In the genomic region with DNA sequence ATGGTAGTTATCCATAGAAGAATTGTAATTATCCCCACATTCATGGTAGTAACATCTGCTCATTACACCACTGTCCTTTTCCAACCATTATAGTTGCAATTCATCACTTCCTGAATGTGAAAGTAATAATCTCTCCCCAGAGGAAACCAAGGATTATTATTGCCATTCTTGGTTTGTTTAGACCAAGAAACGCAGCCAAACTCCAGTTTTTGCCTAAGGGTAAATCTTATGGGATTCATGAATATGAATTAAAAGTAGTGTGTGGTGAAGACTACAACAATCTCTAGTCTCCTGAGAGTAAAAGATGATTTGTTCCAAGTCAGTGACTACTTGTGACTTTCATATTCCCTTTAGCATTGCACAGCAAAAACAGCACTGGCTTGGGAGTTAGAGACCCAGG, we compare ENCODE assay signal across 28 cellular contexts. TPM values are rescaled to one million over a fixed set of nuclear protein-coding genes. Genes with fewer than 3 reads are reported as not detected.
A peak's percentile ranks its signal among the peaks of the same experiment; 100 is the strongest.
DNase-seq lines count a peak whose midpoint lies in the region; ATAC-seq and TF ChIP-seq lines count a peak whose summit lies in the region.
"Had no signal": no experiment of that assay in that cellular context is flagged by ENCODE, and none has a peak within 500 bp of the region (broad histone marks: within the 10 kb centered on the region; RNA-seq: fewer than 3 reads in every experiment).

No MANE protein-coding gene starts in this region.

- H4K20me1 ChIP-seq in Loucy (ENCODE audit: insufficient read depth, low read length, poor library complexity, severe bottlenecking): no peaks in the 10 kb centered on the region

- no peaks in the 10 kb centered on the region for H3K9me2 ChIP-seq in Loucy (replicated peaks; ENCODE audit: low read depth, low read length)

- ATAC-seq in psoas muscle (peak in 1 of 4 donors; percentile 32), HG02884 (IDR thresholded peaks at IDR 0.05; ENCODE audit: unreplicated experiment) (no peak), HG03439 (IDR thresholded peaks at IDR 0.05; ENCODE audit: unreplicated experiment) (no peak)
- ATAC-seq in naive thymus-derived CD8-positive, alpha-beta T cell: no peak
- ATAC-seq: naive thymus-derived CD4-positive, alpha-beta T cell; stimulated activated naive CD8-positive, alpha-beta T cell treated with anti-CD3 and anti-CD28 coated beads, Interleukin-15, amount 100 ng/mL, for 72 hours; WTC11 had no signal

- no peaks in the 10 kb centered on the region for H3K27me3 Mint-ChIP-seq in Calu3 (ENCODE audit: unreplicated experiment)
- peaks cover 2 to 24% (median 11%) of the 10 kb centered on the region in 5 donors for H3K27me3 Mint-ChIP-seq in naive thymus-derived CD8-positive, alpha-beta T cell

- no peaks in the 10 kb centered on the region for H3K36me3 ChIP-seq in Loucy (ENCODE audit: insufficient read depth, low read length)
- H3K36me3 ChIP-seq in psoas muscle (ENCODE audit: insufficient read depth in 1 of 2, low read depth in 1 of 2): no peaks in the 10 kb centered on the region
- H3K36me3 ChIP-seq: BE2C, upper lobe of left lung had no signal

- no peaks in the 10 kb centered on the region for H3K79me2 ChIP-seq in Loucy (ENCODE audit: insufficient read depth, low read length)
- H3K79me2 ChIP-seq: parathyroid adenoma had no signal

- intact Hi-C loops in Calu3 (cut with micrococcal nuclease; ENCODE audit: unreplicated experiment): no loop called here
- intact Hi-C loops in psoas muscle (cut with DNase I): loop anchor here in 1 of 2 donors (2.0 kb wide), 1 partner anchor 22 kb away; no protein-coding TSS in a partner anchor

- no peaks in the 10 kb centered on the region for H3K4me1 ChIP-seq in Loucy (ENCODE audit: insufficient read depth, low read length, poor library complexity, severe bottlenecking)
- no peaks in the 10 kb centered on the region for H3K4me1 ChIP-seq in psoas muscle
- H3K4me1 ChIP-seq: parathyroid adenoma had no signal

- H3K4me1 Mint-ChIP-seq in Calu3 (ENCODE audit: low read depth, unreplicated experiment): peaks cover 50% of the 10 kb centered on the region
- H3K4me1 Mint-ChIP-seq in naive thymus-derived CD8-positive, alpha-beta T cell: no peaks in the 10 kb centered on the region
- H3K4me1 Mint-ChIP-seq: memory B cell; naive thymus-derived CD4-positive, alpha-beta T cell; stimulated activated naive CD8-positive, alpha-beta T cell treated with anti-CD3 and anti-CD28 coated beads, Interleukin-15, amount 100 ng/mL, for 72 hours had no signal

- H3K4me3 ChIP-seq in Loucy (ENCODE audit: low read length, poor library complexity, severe bottlenecking) (no peak overlapping the region), psoas muscle (no peak overlapping the region)
- H3K4me3 ChIP-seq: skin epidermis, upper lobe of left lung had no signal

- H3K27ac ChIP-seq in epithelial cell of prostate (peak overlapping the region; percentile 97), psoas muscle (peak overlapping the region; percentile 1)
- H3K27ac ChIP-seq: parathyroid adenoma, skin epidermis, upper lobe of left lung had no signal

- no peak overlapping the region for H3K4me3 Mint-ChIP-seq in Calu3 (ENCODE audit: low read depth, unreplicated experiment)
- H3K4me3 Mint-ChIP-seq in naive thymus-derived CD8-positive, alpha-beta T cell: no peak overlapping the region
- H3K4me3 Mint-ChIP-seq: memory B cell; naive thymus-derived CD4-positive, alpha-beta T cell; stimulated activated naive CD8-positive, alpha-beta T cell treated with anti-CD3 and anti-CD28 coated beads, Interleukin-15, amount 100 ng/mL, for 72 hours; WTC11 had no signal

- 0 out of 2 replicates have a peak overlapping the region, but pooled peaks have one; percentile 12 for H2AFZ ChIP-seq in Loucy (ENCODE audit: low read length)
- H2AFZ ChIP-seq: parathyroid adenoma had no signal

- no peak overlapping the region for H3K9ac ChIP-seq in Loucy (ENCODE audit: low read depth, low read length, poor library complexity, severe bottlenecking)
- H3K9ac ChIP-seq: parathyroid adenoma had no signal

- CTCF ChIA-PET in Calu3 (lab: Charles Lee): no interaction called here

- no peak for TF ChIP-seq CTCF in Calu3 (IDR thresholded peaks at IDR 0.05; ENCODE audit: unreplicated experiment)
- no peak for TF ChIP-seq CTCF in Loucy (conservative IDR thresholded peaks at IDR 0.05; ENCODE audit: low read length)
- no peak for TF ChIP-seq CTCF in psoas muscle (IDR thresholded peaks at IDR 0.05)
- TF ChIP-seq CTCF in GM10266 (IDR thresholded peaks at IDR 0.05; ENCODE audit: control insufficient read depth, insufficient read depth, low read depth, missing control alignments): no peak

- DNase-seq in Calu3 (no peak), epithelial cell of prostate (ENCODE audit: low read depth, low spot score) (no peak), psoas muscle (no peak), GM10266 (ENCODE audit: extremely low spot score) (no peak)
- DNase-seq in naive thymus-derived CD8-positive, alpha-beta T cell: no peak
- DNase-seq: activated CD4-positive, alpha-beta T cell treated with anti-CD3 and anti-CD28 coated beads, Interleukin-2, amount 50 U/mL, for 48 hours; activated T-cell treated with anti-CD3 and anti-CD28 coated beads for 4 hours; aorta; BE2C; GDM1; hypothalamus; KBM-7; kidney; naive thymus-derived CD4-positive, alpha-beta T cell; NCI-H1092; NCI-H510A; SIG-M5; stimulated activated CD4-positive, alpha-beta T cell treated with anti-CD3 and anti-CD28 coated beads, Interleukin-4, amount 100 ng/mL, for 1 hour; stimulated activated naive CD8-positive, alpha-beta T cell treated with anti-CD3 and anti-CD28 coated beads, Interleukin-15, amount 100 ng/mL, for 72 hours; T-helper 2 cell; upper lobe of left lung had no signal

- H3K27me3 ChIP-seq in Loucy (ENCODE audit: insufficient read depth, low read length, poor library complexity, severe bottlenecking): no peaks in the 10 kb centered on the region
- no peaks in the 10 kb centered on the region for H3K27me3 ChIP-seq in psoas muscle (ENCODE audit: insufficient read depth in 3 of 3, low read length in 2 of 3)
- H3K27me3 ChIP-seq: BE2C, upper lobe of left lung had no signal

- 13 to 23% (median 22%) methylated on average over 1 of the region's 1 CpG for WGBS in psoas muscle, 3 donors

- H3K9me3 Mint-ChIP-seq in Calu3 (ENCODE audit: low read depth, unreplicated experiment): peaks cover 7% of the 10 kb centered on the region
- no peaks in the 10 kb centered on the region for H3K9me3 Mint-ChIP-seq in naive thymus-derived CD8-positive, alpha-beta T cell
- H3K9me3 Mint-ChIP-seq: stimulated activated naive CD8-positive, alpha-beta T cell treated with anti-CD3 and anti-CD28 coated beads, Interleukin-15, amount 100 ng/mL, for 72 hours had no signal

- no peak overlapping the region for H3K4me2 ChIP-seq in Loucy (ENCODE audit: low read depth, low read length, poor library complexity, severe bottlenecking)

- H3K36me3 Mint-ChIP-seq in Calu3 (ENCODE audit: insufficient read depth, unreplicated experiment): peaks cover 7% of the 10 kb centered on the region
- no peaks in the 10 kb centered on the region for H3K36me3 Mint-ChIP-seq in naive thymus-derived CD8-positive, alpha-beta T cell
- H3K36me3 Mint-ChIP-seq: memory B cell; naive thymus-derived CD4-positive, alpha-beta T cell had no signal

- H3K9me3 ChIP-seq in Loucy (ENCODE audit: insufficient read depth, low read depth, low read length) (no peaks in the 10 kb centered on the region), psoas muscle (no peaks in the 10 kb centered on the region)
- H3K9me3 ChIP-seq: BE2C, upper lobe of left lung had no signal

- no peaks in the 10 kb centered on the region for H3F3A ChIP-seq in Loucy (ENCODE audit: low read depth)

- POLR2A ChIA-PET in naive thymus-derived CD8-positive, alpha-beta T cell (lab: Charles Lee): no interaction called here

- H3K27ac Mint-ChIP-seq in Calu3 (ENCODE audit: unreplicated experiment): peak overlapping the region; percentile 53
- no peak overlapping the region for H3K27ac Mint-ChIP-seq in naive thymus-derived CD8-positive, alpha-beta T cell
- H3K27ac Mint-ChIP-seq: memory B cell; naive thymus-derived CD4-positive, alpha-beta T cell; stimulated activated naive CD8-positive, alpha-beta T cell treated with anti-CD3 and anti-CD28 coated beads, Interleukin-15, amount 100 ng/mL, for 72 hours; WTC11 had no signal

- BruUV-seq in Calu3 (replicated peaks; lab: Mats Ljungman, UMichigan): no TSS peak

RNA-seq across cellular contexts. Expression of gene ABI3BP, which starts 45.7 kb away (rescaled TPM):
- total RNA-seq in Calu3 (2022) (5.2 and 19.5 TPM in 2 replicates), psoas muscle (10 to 100 TPM in 2 of 4 donors, 1 to 10 TPM in 2; 6.7 to 23.9 (median 10.4) TPM)
- polyA plus RNA-seq in psoas muscle: 1 to 10 TPM; 1.6 to 8.4 (median 2.6) TPM
- not detected for total RNA-seq in naive thymus-derived CD8-positive, alpha-beta T cell
- polyA plus RNA-seq in naive thymus-derived CD8-positive, alpha-beta T cell: not detected
- total RNA-seq: naive thymus-derived CD4-positive, alpha-beta T cell had no signal
- polyA plus RNA-seq: naive thymus-derived CD4-positive, alpha-beta T cell had no signal
